Comparison of ENCODE assay signal across 1 cellular context in the genomic region with DNA sequence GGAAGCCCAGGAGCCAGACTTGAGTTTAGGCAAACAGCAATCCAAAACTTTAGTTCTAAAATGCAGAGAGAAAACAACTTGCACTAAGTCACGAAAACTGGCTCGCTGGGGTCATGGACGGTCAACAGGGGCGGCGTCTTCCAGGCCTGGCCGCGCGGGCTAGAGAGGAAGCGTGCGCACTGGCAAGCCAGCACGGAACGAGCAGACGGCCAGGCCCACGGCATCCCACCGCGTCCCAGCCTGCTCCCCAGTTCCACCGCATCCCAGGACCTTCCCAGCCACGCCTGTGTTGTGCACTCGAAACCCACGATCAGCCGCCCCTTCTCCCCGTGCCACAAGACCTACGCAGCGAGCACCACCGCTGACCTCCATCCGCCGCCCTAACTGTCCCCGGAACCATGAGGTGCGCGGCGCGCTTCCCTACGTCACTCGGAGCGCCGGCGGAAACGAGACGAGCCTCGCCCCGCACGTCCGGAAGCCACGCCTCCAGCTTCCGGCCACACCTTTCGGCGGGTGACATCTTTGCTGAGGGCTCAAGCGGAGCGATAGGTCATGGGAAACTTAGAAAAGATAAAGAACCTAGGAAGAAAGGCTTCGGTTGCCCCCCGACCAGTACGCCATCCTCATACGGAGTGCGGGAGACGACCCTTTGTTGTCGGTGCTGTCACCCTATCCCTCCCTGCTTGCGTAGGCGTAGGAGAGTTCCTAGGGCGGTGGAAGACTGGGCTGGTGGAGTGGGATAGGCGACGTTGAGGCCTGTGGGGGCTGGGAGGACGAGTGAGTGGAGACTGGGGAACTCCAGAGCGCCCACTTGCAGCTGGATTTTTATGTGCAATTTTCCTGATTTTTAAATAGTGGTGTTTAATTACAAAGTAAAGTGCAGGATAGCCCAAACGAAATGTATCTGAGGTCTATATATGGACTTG.
A peak's percentile ranks its signal among the peaks of the same experiment; 100 is the strongest.
TF ChIP-seq lines count a peak whose summit lies in the region.

Gene TBRG4 (minus strand): TSS at position 400 of the 926 bp plus-strand sequence. CDS start 2,460 bp downstream, outside the sequence.

TF ChIP-seq in HEK293, 187 proteins besides CTCF, POLR2A, EP300 and RAD21 (continued from another document and continues in another):
- TF ChIP-seq, protein P1, sequence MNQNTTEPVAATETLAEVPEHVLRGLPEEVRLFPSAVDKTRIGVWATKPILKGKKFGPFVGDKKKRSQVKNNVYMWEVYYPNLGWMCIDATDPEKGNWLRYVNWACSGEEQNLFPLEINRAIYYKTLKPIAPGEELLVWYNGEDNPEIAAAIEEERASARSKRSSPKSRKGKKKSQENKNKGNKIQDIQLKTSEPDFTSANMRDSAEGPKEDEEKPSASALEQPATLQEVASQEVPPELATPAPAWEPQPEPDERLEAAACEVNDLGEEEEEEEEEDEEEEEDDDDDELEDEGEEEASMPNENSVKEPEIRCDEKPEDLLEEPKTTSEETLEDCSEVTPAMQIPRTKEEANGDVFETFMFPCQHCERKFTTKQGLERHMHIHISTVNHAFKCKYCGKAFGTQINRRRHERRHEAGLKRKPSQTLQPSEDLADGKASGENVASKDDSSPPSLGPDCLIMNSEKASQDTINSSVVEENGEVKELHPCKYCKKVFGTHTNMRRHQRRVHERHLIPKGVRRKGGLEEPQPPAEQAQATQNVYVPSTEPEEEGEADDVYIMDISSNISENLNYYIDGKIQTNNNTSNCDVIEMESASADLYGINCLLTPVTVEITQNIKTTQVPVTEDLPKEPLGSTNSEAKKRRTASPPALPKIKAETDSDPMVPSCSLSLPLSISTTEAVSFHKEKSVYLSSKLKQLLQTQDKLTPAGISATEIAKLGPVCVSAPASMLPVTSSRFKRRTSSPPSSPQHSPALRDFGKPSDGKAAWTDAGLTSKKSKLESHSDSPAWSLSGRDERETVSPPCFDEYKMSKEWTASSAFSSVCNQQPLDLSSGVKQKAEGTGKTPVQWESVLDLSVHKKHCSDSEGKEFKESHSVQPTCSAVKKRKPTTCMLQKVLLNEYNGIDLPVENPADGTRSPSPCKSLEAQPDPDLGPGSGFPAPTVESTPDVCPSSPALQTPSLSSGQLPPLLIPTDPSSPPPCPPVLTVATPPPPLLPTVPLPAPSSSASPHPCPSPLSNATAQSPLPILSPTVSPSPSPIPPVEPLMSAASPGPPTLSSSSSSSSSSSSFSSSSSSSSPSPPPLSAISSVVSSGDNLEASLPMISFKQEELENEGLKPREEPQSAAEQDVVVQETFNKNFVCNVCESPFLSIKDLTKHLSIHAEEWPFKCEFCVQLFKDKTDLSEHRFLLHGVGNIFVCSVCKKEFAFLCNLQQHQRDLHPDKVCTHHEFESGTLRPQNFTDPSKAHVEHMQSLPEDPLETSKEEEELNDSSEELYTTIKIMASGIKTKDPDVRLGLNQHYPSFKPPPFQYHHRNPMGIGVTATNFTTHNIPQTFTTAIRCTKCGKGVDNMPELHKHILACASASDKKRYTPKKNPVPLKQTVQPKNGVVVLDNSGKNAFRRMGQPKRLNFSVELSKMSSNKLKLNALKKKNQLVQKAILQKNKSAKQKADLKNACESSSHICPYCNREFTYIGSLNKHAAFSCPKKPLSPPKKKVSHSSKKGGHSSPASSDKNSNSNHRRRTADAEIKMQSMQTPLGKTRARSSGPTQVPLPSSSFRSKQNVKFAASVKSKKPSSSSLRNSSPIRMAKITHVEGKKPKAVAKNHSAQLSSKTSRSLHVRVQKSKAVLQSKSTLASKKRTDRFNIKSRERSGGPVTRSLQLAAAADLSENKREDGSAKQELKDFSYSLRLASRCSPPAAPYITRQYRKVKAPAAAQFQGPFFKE (tag by site-specific recombination; IDR thresholded peaks at IDR 0.05; ENCODE audit: borderline replicate concordance) = 0 out of 2 replicates have a peak, but pooled peaks have one; percentile 60
- TF ChIP-seq, protein P2, sequence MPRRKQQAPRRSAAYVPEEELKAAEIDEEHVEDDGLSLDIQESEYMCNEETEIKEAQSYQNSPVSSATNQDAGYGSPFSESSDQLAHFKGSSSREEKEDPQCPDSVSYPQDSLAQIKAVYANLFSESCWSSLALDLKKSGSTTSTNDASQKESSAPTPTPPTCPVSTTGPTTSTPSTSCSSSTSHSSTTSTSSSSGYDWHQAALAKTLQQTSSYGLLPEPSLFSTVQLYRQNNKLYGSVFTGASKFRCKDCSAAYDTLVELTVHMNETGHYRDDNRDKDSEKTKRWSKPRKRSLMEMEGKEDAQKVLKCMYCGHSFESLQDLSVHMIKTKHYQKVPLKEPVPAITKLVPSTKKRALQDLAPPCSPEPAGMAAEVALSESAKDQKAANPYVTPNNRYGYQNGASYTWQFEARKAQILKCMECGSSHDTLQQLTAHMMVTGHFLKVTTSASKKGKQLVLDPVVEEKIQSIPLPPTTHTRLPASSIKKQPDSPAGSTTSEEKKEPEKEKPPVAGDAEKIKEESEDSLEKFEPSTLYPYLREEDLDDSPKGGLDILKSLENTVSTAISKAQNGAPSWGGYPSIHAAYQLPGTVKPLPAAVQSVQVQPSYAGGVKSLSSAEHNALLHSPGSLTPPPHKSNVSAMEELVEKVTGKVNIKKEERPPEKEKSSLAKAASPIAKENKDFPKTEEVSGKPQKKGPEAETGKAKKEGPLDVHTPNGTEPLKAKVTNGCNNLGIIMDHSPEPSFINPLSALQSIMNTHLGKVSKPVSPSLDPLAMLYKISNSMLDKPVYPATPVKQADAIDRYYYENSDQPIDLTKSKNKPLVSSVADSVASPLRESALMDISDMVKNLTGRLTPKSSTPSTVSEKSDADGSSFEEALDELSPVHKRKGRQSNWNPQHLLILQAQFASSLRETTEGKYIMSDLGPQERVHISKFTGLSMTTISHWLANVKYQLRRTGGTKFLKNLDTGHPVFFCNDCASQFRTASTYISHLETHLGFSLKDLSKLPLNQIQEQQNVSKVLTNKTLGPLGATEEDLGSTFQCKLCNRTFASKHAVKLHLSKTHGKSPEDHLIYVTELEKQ (tag by site-specific recombination; IDR thresholded peaks at IDR 0.05; ENCODE audit: borderline replicate concordance) = no peak
- TF ChIP-seq ZSCAN16 (tag by site-specific recombination; IDR thresholded peaks at IDR 0.05) = no peak
- TF ChIP-seq KLF16 (tag by site-specific recombination; IDR thresholded peaks at IDR 0.05) = no peak; the same call in none of the 2 replicates
- TF ChIP-seq ZEB2 (tag by site-specific recombination; IDR thresholded peaks at IDR 0.05) = peak; percentile 84
- no peak for TF ChIP-seq ZNF37A (tag by site-specific recombination; IDR thresholded peaks at IDR 0.05)
- no peak for TF ChIP-seq GLIS1 (tag by site-specific recombination; IDR thresholded peaks at IDR 0.05)
- peak; percentile 71 for TF ChIP-seq ZNF366 (tag by site-specific recombination; conservative IDR thresholded peaks at IDR 0.05)
- TF ChIP-seq ZBTB21 (tag by site-specific recombination; IDR thresholded peaks at IDR 0.05) = peak; percentile 87
- no peak for TF ChIP-seq ZNF404 (tag by site-specific recombination; IDR thresholded peaks at IDR 0.05)
- TF ChIP-seq ZXDB (tag by site-specific recombination; IDR thresholded peaks at IDR 0.05) = peak; percentile 84
- TF ChIP-seq ZNF529 (tag by site-specific recombination; IDR thresholded peaks at IDR 0.05; ENCODE audit: insufficient replicate concordance) = no peak
- no peak; the same call in 1 of the 2 replicates for TF ChIP-seq ZNF146 (tag by site-specific recombination; IDR thresholded peaks at IDR 0.05)
- no peak for TF ChIP-seq ZNF239 (tag by site-specific recombination; IDR thresholded peaks at IDR 0.05)
- TF ChIP-seq MZF1 (tag by site-specific recombination; IDR thresholded peaks at IDR 0.05; ENCODE audit: borderline replicate concordance) = no peak
- TF ChIP-seq, protein P3, sequence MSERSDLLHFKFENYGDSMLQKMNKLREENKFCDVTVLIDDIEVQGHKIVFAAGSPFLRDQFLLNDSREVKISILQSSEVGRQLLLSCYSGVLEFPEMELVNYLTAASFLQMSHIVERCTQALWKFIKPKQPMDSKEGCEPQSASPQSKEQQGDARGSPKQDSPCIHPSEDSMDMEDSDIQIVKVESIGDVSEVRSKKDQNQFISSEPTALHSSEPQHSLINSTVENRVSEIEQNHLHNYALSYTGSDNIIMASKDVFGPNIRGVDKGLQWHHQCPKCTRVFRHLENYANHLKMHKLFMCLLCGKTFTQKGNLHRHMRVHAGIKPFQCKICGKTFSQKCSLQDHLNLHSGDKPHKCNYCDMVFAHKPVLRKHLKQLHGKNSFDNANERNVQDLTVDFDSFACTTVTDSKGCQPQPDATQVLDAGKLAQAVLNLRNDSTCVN (tag by site-specific recombination; optimal IDR thresholded peaks at IDR 0.05) = peak; percentile 97
- no peak for TF ChIP-seq GLIS2 (tag by site-specific recombination; IDR thresholded peaks at IDR 0.05)
- peak; percentile 52 for TF ChIP-seq ZNF335 (tag by site-specific recombination; conservative IDR thresholded peaks at IDR 0.05)
- no peak for TF ChIP-seq ZNF211 (tag by site-specific recombination; IDR thresholded peaks at IDR 0.05; ENCODE audit: low read depth)
- TF ChIP-seq KLF10 (tag by site-specific recombination; IDR thresholded peaks at IDR 0.05) = peak; percentile 95
- TF ChIP-seq, protein P4, sequence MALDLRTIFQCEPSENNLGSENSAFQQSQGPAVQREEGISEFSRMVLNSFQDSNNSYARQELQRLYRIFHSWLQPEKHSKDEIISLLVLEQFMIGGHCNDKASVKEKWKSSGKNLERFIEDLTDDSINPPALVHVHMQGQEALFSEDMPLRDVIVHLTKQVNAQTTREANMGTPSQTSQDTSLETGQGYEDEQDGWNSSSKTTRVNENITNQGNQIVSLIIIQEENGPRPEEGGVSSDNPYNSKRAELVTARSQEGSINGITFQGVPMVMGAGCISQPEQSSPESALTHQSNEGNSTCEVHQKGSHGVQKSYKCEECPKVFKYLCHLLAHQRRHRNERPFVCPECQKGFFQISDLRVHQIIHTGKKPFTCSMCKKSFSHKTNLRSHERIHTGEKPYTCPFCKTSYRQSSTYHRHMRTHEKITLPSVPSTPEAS (tag by site-specific recombination; IDR thresholded peaks at IDR 0.05) = no peak
- no peak for TF ChIP-seq TCF7L2 (IDR thresholded peaks at IDR 0.05; ENCODE audit: borderline replicate concordance, low read depth, low read length)
- no peak for TF ChIP-seq ZNF350 (tag by site-specific recombination; IDR thresholded peaks at IDR 0.05)
- TF ChIP-seq ZFP3 (tag by site-specific recombination; IDR thresholded peaks at IDR 0.05; ENCODE audit: low read depth) = no peak
- TF ChIP-seq ZNF488 (tag by site-specific recombination; IDR thresholded peaks at IDR 0.05) = no peak
- TF ChIP-seq ZNF280C (tag by site-specific recombination; IDR thresholded peaks at IDR 0.05) = no peak
- no peak for TF ChIP-seq ZNF274 (IDR thresholded peaks at IDR 0.05; ENCODE audit: low read length)
- TF ChIP-seq ZNF274 (tag by site-specific recombination; IDR thresholded peaks at IDR 0.05; ENCODE audit: borderline replicate concordance) = no peak
- TF ChIP-seq SP7 (tag by site-specific recombination; IDR thresholded peaks at IDR 0.05) = peak; percentile 79
- peak; percentile 68; the same call in 1 of the 2 replicates for TF ChIP-seq ZBTB20 (tag by site-specific recombination; IDR thresholded peaks at IDR 0.05)
- peak; percentile 89 for TF ChIP-seq ZNF629 (tag by site-specific recombination; IDR thresholded peaks at IDR 0.05)
- TF ChIP-seq ZBTB1 (tag by site-specific recombination; IDR thresholded peaks at IDR 0.05) = no peak
- TF ChIP-seq ZNF157 (tag by site-specific recombination; IDR thresholded peaks at IDR 0.05) = no peak
- no peak for TF ChIP-seq ZNF707 (tag by site-specific recombination; IDR thresholded peaks at IDR 0.05)
- TF ChIP-seq ZNF148 (tag by site-specific recombination; IDR thresholded peaks at IDR 0.05; ENCODE audit: borderline replicate concordance) = no peak
- no peak for TF ChIP-seq ZNF596 (tag by site-specific recombination; IDR thresholded peaks at IDR 0.05)
- no peak for TF ChIP-seq ZSCAN5A (tag by site-specific recombination; IDR thresholded peaks at IDR 0.05)
- TF ChIP-seq ZNF560 (tag by site-specific recombination; IDR thresholded peaks at IDR 0.05; ENCODE audit: borderline replicate concordance) = no peak
